Comparison of ENCODE assay signal across 19 cellular contexts in the genomic region with DNA sequence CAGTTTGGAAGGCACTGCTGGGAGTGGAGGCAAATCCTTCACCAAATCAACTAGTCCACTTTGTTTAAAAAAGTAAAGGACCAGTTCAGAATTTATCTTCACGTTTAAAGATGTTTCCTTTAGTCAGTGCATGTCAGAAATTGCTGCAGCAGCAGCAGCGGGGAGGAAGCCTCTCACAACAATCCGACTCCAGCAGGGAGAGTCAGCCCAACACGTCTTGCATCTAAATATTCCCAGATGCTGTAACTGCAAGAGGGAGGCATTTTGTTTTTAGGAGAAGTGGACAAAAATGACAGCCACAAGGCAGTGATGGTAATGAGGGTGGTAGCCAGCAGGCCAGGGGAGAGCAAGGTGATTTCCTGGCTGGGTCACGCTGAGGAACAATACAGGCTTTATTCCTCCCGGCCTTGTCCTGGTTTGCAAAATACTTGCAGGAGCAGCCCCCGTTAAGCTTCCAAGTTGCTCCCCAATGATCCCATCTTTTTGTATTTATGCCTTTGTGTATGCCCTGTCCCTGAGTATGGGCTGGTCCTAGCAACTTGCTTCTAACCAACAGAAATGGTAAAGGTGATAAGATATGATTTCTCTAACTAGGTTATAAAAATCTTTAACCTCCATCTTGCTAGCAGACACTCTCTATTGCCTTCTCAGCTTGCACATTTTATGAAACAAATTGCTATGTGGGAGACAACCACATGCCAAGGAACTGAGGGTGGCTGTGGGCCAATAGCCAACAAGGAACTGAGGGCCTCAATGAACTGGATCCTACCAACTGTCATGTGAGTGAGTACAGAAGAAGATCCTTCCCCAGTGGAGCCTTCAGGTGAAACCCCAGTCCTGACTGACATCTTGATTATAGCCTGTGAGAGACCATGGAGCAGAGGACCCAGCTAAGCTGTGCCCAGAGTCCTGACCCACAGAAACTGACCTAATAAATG.
DNase-seq lines count a peak whose midpoint lies in the region; ATAC-seq, FAIRE-seq and TF ChIP-seq lines count a peak whose summit lies in the region.
"Had no signal": no experiment of that assay in that cellular context is flagged by ENCODE, and none has a peak within 500 bp of the region (broad histone marks: within the 10 kb centered on the region; RNA-seq: fewer than 3 reads in every experiment).

No MANE protein-coding gene starts in this region.

- H3K36me3 ChIP-seq in GM12878 (ENCODE audit: control insufficient read depth in 2 of 2, insufficient read depth in 2 of 2, low read length in 1 of 2), result no peaks in the 10 kb centered on the region
- H3K36me3 ChIP-seq: MG63 had no signal

- CTCF ChIA-PET in GM12878 (lab: Yijun Ruan, JAX), result interaction anchor here (1.0 kb wide), 1 partner anchor 10 kb away, joined by 3 read pairs; no protein-coding TSS in a partner anchor

- H3K36me3 Mint-ChIP-seq in H9 (ENCODE audit: insufficient read depth in 1 of 3, low read depth in 3 of 3) (no peaks in the 10 kb centered on the region), HFFc6 (ENCODE audit: low read depth) (no peaks in the 10 kb centered on the region), immature natural killer cell (no peaks in the 10 kb centered on the region)
- no peaks in the 10 kb centered on the region for H3K36me3 Mint-ChIP-seq in activated T-helper 1 cell treated with anti-CD3 and anti-CD28 coated beads, Interleukin-12 subunit alpha, Interleukin-12 subunit beta, Interleukin-2, Interleukin-4 antibody, amounts not matched to agents 30 ng/mL and 10 ng/mL and 1 ng/mL, durations not matched to agents 14 hours and 24 hours and 36 hours (ENCODE audit: low read depth)
- H3K36me3 Mint-ChIP-seq: CD14-positive monocyte had no signal

- no peak overlapping the region for H2BK15ac ChIP-seq in H9 (ENCODE audit: low read depth, low read length)

- no peaks in the 10 kb centered on the region for H3K27me3 Mint-ChIP-seq in H9 (ENCODE audit: low read depth)
- H3K27me3 Mint-ChIP-seq in activated T-helper 1 cell treated with anti-CD3 and anti-CD28 coated beads, Interleukin-12 subunit alpha, Interleukin-12 subunit beta, Interleukin-2, Interleukin-4 antibody, amounts not matched to agents 30 ng/mL and 10 ng/mL and 1 ng/mL, durations not matched to agents 14 hours and 24 hours and 36 hours (ENCODE audit: insufficient read depth), result no peaks in the 10 kb centered on the region
- peaks cover 4% of the 10 kb centered on the region; the same call in 1 of the 2 replicates for H3K27me3 Mint-ChIP-seq in HFFc6 (ENCODE audit: insufficient read depth)
- H3K27me3 Mint-ChIP-seq in immature natural killer cell (ENCODE audit: low read depth in 3 of 3), result peaks cover 3 to 5% (median 4%) of the 10 kb centered on the region in 3 donors

- POLR2A ChIA-PET in GM12878 (lab: Charles Lee), result no interaction called here

- H3K27ac Mint-ChIP-seq in H9 (no peak overlapping the region), HFFc6 (no peak overlapping the region), immature natural killer cell (no peak overlapping the region)
- no peak overlapping the region for H3K27ac Mint-ChIP-seq in activated T-helper 1 cell treated with anti-CD3 and anti-CD28 coated beads, Interleukin-12 subunit alpha, Interleukin-12 subunit beta, Interleukin-2, Interleukin-4 antibody, amounts not matched to agents 30 ng/mL and 10 ng/mL and 1 ng/mL, durations not matched to agents 14 hours and 24 hours and 36 hours

- H2AFZ ChIP-seq in H9 (ENCODE audit: low read length), result peak overlapping the region; percentile 49
- no peak overlapping the region for H2AFZ ChIP-seq in GM12878 (ENCODE audit: control insufficient read depth, low read depth, low read length)

- H3K4me1 Mint-ChIP-seq in H9 (peaks cover 21 to 26% of the 10 kb centered on the region in 2 experiments), HFFc6 (ENCODE audit: low read depth) (no peaks in the 10 kb centered on the region), immature natural killer cell (no peaks in the 10 kb centered on the region)
- no peaks in the 10 kb centered on the region for H3K4me1 Mint-ChIP-seq in activated T-helper 1 cell treated with anti-CD3 and anti-CD28 coated beads, Interleukin-12 subunit alpha, Interleukin-12 subunit beta, Interleukin-2, Interleukin-4 antibody, amounts not matched to agents 30 ng/mL and 10 ng/mL and 1 ng/mL, durations not matched to agents 14 hours and 24 hours and 36 hours (ENCODE audit: low read depth)

- TF ChIP-seq RAD21 in GM12878 (IDR thresholded peaks at IDR 0.05; ENCODE audit: insufficient read depth, low read depth, low read length), result no peak

- no peak overlapping the region for H3K23ac ChIP-seq in H9 (ENCODE audit: insufficient read length, low read depth, low read length)

- TF ChIP-seq POLR2A in GM12878 (IDR thresholded peaks at IDR 0.05; ENCODE audit: low read depth, low read length), result no peak

- H2BK20ac ChIP-seq in H9 (ENCODE audit: low read depth, low read length, poor library complexity, severe bottlenecking), result no peak overlapping the region

- in situ Hi-C loops in GM12878 (cut with MboI), result no loop called here

- H3K27me3 ChIP-seq in H9 (ENCODE audit: insufficient read depth, low read length) (no peaks in the 10 kb centered on the region), GM12878 (replicated peaks in 1 of 2; ENCODE audit: control insufficient read depth in 2 of 2, insufficient read depth in 2 of 2, low read length in 1 of 2) (no peaks in the 10 kb centered on the region; a peak in 2 of 4 replicates)
- H3K27me3 ChIP-seq: MG63 had no signal

- H3K4me1 ChIP-seq in H9 (ENCODE audit: insufficient read depth, low read length) (peaks cover 9% of the 10 kb centered on the region; the same call in 1 of the 2 replicates), GM12878 (ENCODE audit: control insufficient read depth, insufficient read depth, low read length) (no peaks in the 10 kb centered on the region)
- H3K4me1 ChIP-seq: A549, Caco-2 had no signal

- H3K9ac ChIP-seq in H9 (ENCODE audit: extremely low read depth, insufficient read length, low read length) (no peak overlapping the region), GM12878 (ENCODE audit: control insufficient read depth, insufficient read depth, low read length) (no peak overlapping the region)

- H3T11ph ChIP-seq in H9 (ENCODE audit: low read length), result no peak overlapping the region

- no peaks in the 10 kb centered on the region for H3K23me2 ChIP-seq in H9 (ENCODE audit: insufficient read length, low read depth, low read length, poor library complexity, severe bottlenecking)

- H3K9me3 ChIP-seq in H9 (ENCODE audit: control insufficient read depth, low read depth, low read length) (no peaks in the 10 kb centered on the region), GM12878 (replicated peaks; ENCODE audit: control insufficient read depth, insufficient read depth, low read length) (no peaks in the 10 kb centered on the region)
- H3K9me3 ChIP-seq: A549, Caco-2, MG63 had no signal

- DNase-seq in H9, result no peak
- no peak for DNase-seq in GM12878 (ENCODE audit: low read depth, low spot score)
- no peak for DNase-seq in left colon
- DNase-seq in retina, result peak; percentile 49
- no peak for DNase-seq in activated T-helper 1 cell treated with anti-CD3 and anti-CD28 coated beads, Interleukin-12 subunit alpha, Interleukin-12 subunit beta, Interleukin-2, Interleukin-4 antibody, amounts not matched to agents 30 ng/mL and 10 ng/mL and 1 ng/mL, durations not matched to agents 14 hours and 24 hours and 36 hours (ENCODE audit: low spot score)
- no peak for DNase-seq in HFFc6
- DNase-seq in immature natural killer cell, result no peak
- DNase-seq: Caco-2, KG1, MG63, NCI-H1105 treated with DMSO at 0.1 percent for 48 hours, NCI-H187 treated with DMSO at 0.1 percent for 48 hours, NCI-H2171, NCI-H82 had no signal

- ATAC-seq in GM12878, result peak; percentile 35; the same call in 1 of the 3 replicates
- ATAC-seq in left colon, result peak; percentile 55
- ATAC-seq in GM19035 (IDR thresholded peaks at IDR 0.05; ENCODE audit: unreplicated experiment), result no peak
- ATAC-seq: A549, HCT116, Right ventricle myocardium inferior had no signal

- RAD21 ChIA-PET in GM12878 (lab: Charles Lee; ENCODE audit: unreplicated experiment), result no interaction called here

- no peak for TF ChIP-seq CTCF in H9 (conservative IDR thresholded peaks at IDR 0.05)
- no peak for TF ChIP-seq CTCF in GM12878 (IDR thresholded peaks at IDR 0.05 in 2 of 3, conservative IDR thresholded peaks at IDR 0.05 in 1 of 3; ENCODE audit: control insufficient read depth in 2 of 3, extremely low read depth in 1 of 3, insufficient read depth in 1 of 3, low read depth in 3 of 3, low read length in 3 of 3)
- TF ChIP-seq CTCF in HFFc6 (IDR thresholded peaks at IDR 0.05), result no peak

- no peak overlapping the region for H4K91ac ChIP-seq in H9 (ENCODE audit: insufficient read length, low read depth, low read length)

- H3K4me2 ChIP-seq in H9 (ENCODE audit: insufficient read depth, insufficient read length, low read length) (no peak overlapping the region), GM12878 (ENCODE audit: control insufficient read depth, insufficient read depth) (no peak overlapping the region)
- H3K4me2 ChIP-seq: A549 had no signal

- H2BK12ac ChIP-seq in H9 (ENCODE audit: insufficient read length, low read depth, low read length), result no peak overlapping the region

- H3K79me2 ChIP-seq in H9 (ENCODE audit: insufficient read depth, low read length), result no peaks in the 10 kb centered on the region
- H3K79me2 ChIP-seq in GM12878 (ENCODE audit: control insufficient read depth, insufficient read depth, low read length), result no peaks in the 10 kb centered on the region

- H2AK5ac ChIP-seq in H9 (ENCODE audit: insufficient read length, low read length), result no peak overlapping the region

- H3K27ac ChIP-seq in H9 (ENCODE audit: insufficient read length, low read depth, low read length) (no peak overlapping the region), GM12878 (ENCODE audit: control insufficient read depth, insufficient read depth) (no peak overlapping the region)
- H3K27ac ChIP-seq: A549 had no signal

- SMC1A ChIA-PET in GM12878 (lab: Charles Lee; ENCODE audit: uncharacterized antibody, unreplicated experiment), result interaction anchor here (0.6 kb wide), 1 partner anchor 117 kb away, joined by 4 read pairs; no protein-coding TSS in a partner anchor

- H3K9me3 Mint-ChIP-seq in H9, result no peaks in the 10 kb centered on the region
- no peaks in the 10 kb centered on the region for H3K9me3 Mint-ChIP-seq in activated T-helper 1 cell treated with anti-CD3 and anti-CD28 coated beads, Interleukin-12 subunit alpha, Interleukin-12 subunit beta, Interleukin-2, Interleukin-4 antibody, amounts not matched to agents 30 ng/mL and 10 ng/mL and 1 ng/mL, durations not matched to agents 14 hours and 24 hours and 36 hours
- H3K9me3 Mint-ChIP-seq in HFFc6, result no peaks in the 10 kb centered on the region
- no peaks in the 10 kb centered on the region for H3K9me3 Mint-ChIP-seq in immature natural killer cell

- H3K56ac ChIP-seq in H9 (ENCODE audit: insufficient read length, low read depth, low read length), result no peak overlapping the region

- no peak for FAIRE-seq in GM12878 (lab: Jason Lieb, UNC)
- FAIRE-seq: A549 had no signal

- H3K79me1 ChIP-seq in H9 (ENCODE audit: insufficient read depth, low read depth, low read length, poor library complexity, severe bottlenecking), result no peaks in the 10 kb centered on the region

- H4K5ac ChIP-seq in H9 (ENCODE audit: insufficient read length, low read depth, low read length), result no peak overlapping the region

- H2BK120ac ChIP-seq in H9 (ENCODE audit: low read depth, low read length, poor library complexity, severe bottlenecking), result no peak overlapping the region

- intact Hi-C loops in GM12878 (cut with micrococcal nuclease; ENCODE audit: unreplicated experiment), result no loop called here
- intact Hi-C loops in left colon (cut with DNase I, micrococcal nuclease), result no loop called here
- intact Hi-C loops in activated T-helper 1 cell treated with anti-CD3 and anti-CD28 coated beads, Interleukin-12 subunit alpha, Interleukin-12 subunit beta, Interleukin-2, Interleukin-4 antibody, amounts not matched to agents 30 ng/mL and 10 ng/mL and 1 ng/mL, durations not matched to agents 14 hours and 24 hours and 36 hours (cut with micrococcal nuclease), result no loop called here

- H3K4me3 Mint-ChIP-seq in H9 (no peak overlapping the region), HFFc6 (no peak overlapping the region), immature natural killer cell (no peak overlapping the region)
- no peak overlapping the region for H3K4me3 Mint-ChIP-seq in activated T-helper 1 cell treated with anti-CD3 and anti-CD28 coated beads, Interleukin-12 subunit alpha, Interleukin-12 subunit beta, Interleukin-2, Interleukin-4 antibody, amounts not matched to agents 30 ng/mL and 10 ng/mL and 1 ng/mL, durations not matched to agents 14 hours and 24 hours and 36 hours
- H3K4me3 Mint-ChIP-seq: CD14-positive monocyte had no signal

- no TSS peak for BruUV-seq in GM12878 (replicated peaks; lab: Mats Ljungman, UMichigan)

- no peak overlapping the region for H2BK5ac ChIP-seq in H9 (ENCODE audit: insufficient read length, low read length)

- H4K20me1 ChIP-seq in H9 (ENCODE audit: control insufficient read depth, insufficient read depth, insufficient read length) (no peaks in the 10 kb centered on the region), GM12878 (ENCODE audit: control insufficient read depth, insufficient read depth) (no peaks in the 10 kb centered on the region)

- no peak overlapping the region for H4K8ac ChIP-seq in H9 (replicated peaks; ENCODE audit: insufficient read length, low read depth, low read length)

- H3K4ac ChIP-seq in H9 (ENCODE audit: low read depth, low read length), result no peak overlapping the region

- no CpG with 5 or more reads among the region's 7 CpGs for WGBS in H9 (ENCODE audit: extremely low coverage, insufficient read length, low lambda C conversion rate)
- WGBS in GM12878 (ENCODE audit: insufficient coverage, insufficient replicate concordance, low lambda C conversion rate, missing lambda C conversion rate), result 39% methylated on average over 7 of the region's 7 CpGs

- TF ChIP-seq EP300 in GM12878 (IDR thresholded peaks at IDR 0.05; ENCODE audit: borderline replicate concordance in 1 of 2, control insufficient read depth in 1 of 2, low read depth in 2 of 2, low read length in 2 of 2), result no peak

- H3K14ac ChIP-seq in H9 (ENCODE audit: insufficient read depth, low read length), result peak overlapping the region; percentile 16; the same call in 1 of the 2 replicates

- H3K4me3 ChIP-seq in GM12878, result no peak overlapping the region
- H3K4me3 ChIP-seq: A549, MG63 had no signal

- no peak overlapping the region for H3K18ac ChIP-seq in H9 (ENCODE audit: insufficient read length, low read depth, low read length)
